Comparison of ENCODE assay signal across 25 cellular contexts in the genomic region with DNA sequence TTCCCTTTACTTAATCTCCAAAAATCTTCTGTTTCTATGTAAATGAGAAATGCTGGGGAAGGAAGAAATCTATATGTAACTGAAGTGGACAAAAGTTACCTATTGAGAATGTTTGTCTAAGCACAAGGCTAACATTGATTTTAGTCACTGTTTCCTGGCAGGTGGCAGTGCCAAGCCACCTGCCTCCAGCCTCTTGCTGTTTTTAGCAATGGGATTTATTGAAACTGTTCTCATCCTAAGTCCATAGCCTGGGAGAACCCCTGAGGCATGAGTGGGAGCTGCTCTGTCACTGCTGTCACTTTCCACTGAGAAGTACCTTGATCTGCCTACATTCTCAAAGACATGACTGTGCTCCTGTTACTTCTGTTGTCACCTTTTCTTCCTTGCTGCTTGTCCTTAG. TPM values are rescaled to one million over a fixed set of nuclear protein-coding genes. Genes with fewer than 3 reads are reported as not detected.
A peak's percentile ranks its signal among the peaks of the same experiment; 100 is the strongest.
DNase-seq lines count a peak whose midpoint lies in the region; ATAC-seq and TF ChIP-seq lines count a peak whose summit lies in the region.
"Had no signal": no experiment of that assay in that cellular context is flagged by ENCODE, and none has a peak within 500 bp of the region (broad histone marks: within the 10 kb centered on the region; RNA-seq: fewer than 3 reads in every experiment).

No MANE protein-coding gene starts in this region.

- H3K9ac ChIP-seq in liver (ENCODE audit: low read depth in 1 of 2, low read length in 2 of 2) = no peak overlapping the region

- H3K36me3 Mint-ChIP-seq in activated CD4-positive, alpha-beta T cell treated with anti-CD3 and anti-CD28 coated beads, Interleukin-2, amount 10 ng/mL, durations not matched to agents 24 days and 14 days (ENCODE audit: low read depth) = no peaks in the 10 kb centered on the region
- H3K36me3 Mint-ChIP-seq: WTC11 had no signal

- no peaks in the 10 kb centered on the region for H3K36me3 ChIP-seq in liver (ENCODE audit: control insufficient read depth in 4 of 4, insufficient read depth in 3 of 4, low read depth in 1 of 4, low read length in 3 of 4)
- H3K36me3 ChIP-seq: gastrocnemius medialis, uterus had no signal

- peak overlapping the region; percentile 24 to 39 for H3K27ac ChIP-seq in liver (ENCODE audit: low read depth in 1 of 2, low read length in 2 of 2)
- no peak overlapping the region for H3K27ac ChIP-seq in dorsolateral prefrontal cortex
- H3K27ac ChIP-seq: gastrocnemius medialis, uterus had no signal

- H3K4me3 Mint-ChIP-seq in activated CD4-positive, alpha-beta T cell treated with anti-CD3 and anti-CD28 coated beads, Interleukin-2, amount 10 ng/mL, durations not matched to agents 24 days and 14 days = no peak overlapping the region
- H3K4me3 Mint-ChIP-seq: activated CD8-positive, alpha-beta T cell treated with anti-CD3 and anti-CD28 coated beads for 36 hours; activated naive CD4-positive, alpha-beta T cell treated with anti-CD3 and anti-CD28 coated beads for 36 hours; activated T-cell treated with anti-CD3 and anti-CD28 coated beads, Interleukin-2, amount 50 U/mL, for 24 hours; CD4-positive, CD25-positive, alpha-beta regulatory T cell; central memory CD8-positive, alpha-beta T cell; neural crest cell; WTC11 had no signal

- peak; percentile 7 to 12 for TF ChIP-seq RAD21 in liver (IDR thresholded peaks at IDR 0.05)

- no peak overlapping the region for H3K4me3 ChIP-seq in liver (ENCODE audit: low read depth in 1 of 3, low read length in 3 of 3)
- no peak overlapping the region for H3K4me3 ChIP-seq in dorsolateral prefrontal cortex
- H3K4me3 ChIP-seq: gastrocnemius medialis, Peyer's patch, uterus had no signal

- peaks cover 3 to 9% (median 6%) of the 10 kb centered on the region in 4 donors for H3K4me1 ChIP-seq in liver (ENCODE audit: control insufficient read depth in 4 of 4, insufficient read depth in 4 of 4, low read length in 3 of 4)
- H3K4me1 ChIP-seq: gastrocnemius medialis, uterus had no signal

- no peak for ATAC-seq in GM21529 (IDR thresholded peaks at IDR 0.05; ENCODE audit: unreplicated experiment)
- ATAC-seq: activated CD8-positive, alpha-beta T cell treated with anti-CD3 and anti-CD28 coated beads for 36 hours; gastrocnemius medialis; WTC11 had no signal

- DNase-seq in COR-L47 (lab: John Stamatoyannopoulos, UW) (peak; percentile 29), NCI-H146 treated with DMSO at 0.1 percent for 48 hours (lab: John Stamatoyannopoulos, UW; ENCODE audit: unreplicated experiment) (peak; percentile 99), NCI-H748 treated with DMSO at 0.1 percent for 48 hours (lab: John Stamatoyannopoulos, UW) (peak; percentile 11), activated T-cell treated with anti-CD3 and anti-CD28 coated beads for 4 hours (no peak), dorsolateral prefrontal cortex (no peak)
- DNase-seq in activated CD4-positive, alpha-beta T cell treated with anti-CD3 and anti-CD28 coated beads, Interleukin-2, amount 10 ng/mL, durations not matched to agents 24 days and 14 days = no peak
- DNase-seq: activated CD8-positive, alpha-beta T cell treated with anti-CD3 and anti-CD28 coated beads for 36 hours; activated naive CD4-positive, alpha-beta T cell treated with anti-CD3 and anti-CD28 coated beads for 36 hours; activated T-cell treated with anti-CD3 and anti-CD28 coated beads, Interleukin-2, amount 50 U/mL, for 24 hours; CD4-positive, CD25-positive, alpha-beta regulatory T cell; DND-41; gastrocnemius medialis; KBM-7; midbrain; NCI-H526 treated with DMSO at 0.1 percent for 48 hours; T-helper 2 cell; uterus had no signal

- H3K27me3 ChIP-seq in liver (ENCODE audit: control insufficient read depth in 4 of 4, insufficient read depth in 4 of 4, low read length in 3 of 4) = no peaks in the 10 kb centered on the region
- no peaks in the 10 kb centered on the region for H3K27me3 ChIP-seq in dorsolateral prefrontal cortex
- H3K27me3 ChIP-seq: gastrocnemius medialis, Peyer's patch, uterus had no signal

- H3K27ac Mint-ChIP-seq in activated CD4-positive, alpha-beta T cell treated with anti-CD3 and anti-CD28 coated beads, Interleukin-2, amount 10 ng/mL, durations not matched to agents 24 days and 14 days = no peak overlapping the region
- H3K27ac Mint-ChIP-seq: activated CD8-positive, alpha-beta T cell treated with anti-CD3 and anti-CD28 coated beads for 36 hours; activated naive CD4-positive, alpha-beta T cell treated with anti-CD3 and anti-CD28 coated beads for 36 hours; activated T-cell treated with anti-CD3 and anti-CD28 coated beads, Interleukin-2, amount 50 U/mL, for 24 hours; CD4-positive, CD25-positive, alpha-beta regulatory T cell; WTC11 had no signal

- no peaks in the 10 kb centered on the region for H3K9me3 ChIP-seq in liver (ENCODE audit: control insufficient read depth in 4 of 4, low read length in 3 of 4)
- H3K9me3 ChIP-seq: gastrocnemius medialis, Peyer's patch, uterus had no signal

- peaks cover 2% of the 10 kb centered on the region for H3K4me1 Mint-ChIP-seq in activated CD4-positive, alpha-beta T cell treated with anti-CD3 and anti-CD28 coated beads, Interleukin-2, amount 10 ng/mL, durations not matched to agents 24 days and 14 days
- H3K4me1 Mint-ChIP-seq: central memory CD8-positive, alpha-beta T cell; neural crest cell; WTC11 had no signal

- TF ChIP-seq CTCF in liver (IDR thresholded peaks at IDR 0.05; ENCODE audit: low read depth, low read length, missing input control) = no peak
- TF ChIP-seq CTCF in dorsolateral prefrontal cortex (IDR thresholded peaks at IDR 0.05 in 54 of 56, conservative IDR thresholded peaks at IDR 0.05 in 2 of 56; ENCODE audit: low read depth in 1 of 56, partially characterized antibody in 56 of 56) = no peak

- intact Hi-C loops in dorsolateral prefrontal cortex (cut with DNase I) = no loop called here
- intact Hi-C loops in activated CD4-positive, alpha-beta T cell treated with anti-CD3 and anti-CD28 coated beads, Interleukin-2, amount 10 ng/mL, durations not matched to agents 24 days and 14 days (cut with micrococcal nuclease) = no loop called here

- H3K27me3 Mint-ChIP-seq in activated CD4-positive, alpha-beta T cell treated with anti-CD3 and anti-CD28 coated beads, Interleukin-2, amount 10 ng/mL, durations not matched to agents 24 days and 14 days = no peaks in the 10 kb centered on the region
- H3K27me3 Mint-ChIP-seq: activated T-cell treated with anti-CD3 and anti-CD28 coated beads, Interleukin-2, amount 50 U/mL, for 24 hours; central memory CD8-positive, alpha-beta T cell had no signal

- no peaks in the 10 kb centered on the region for H3K9me3 Mint-ChIP-seq in activated CD4-positive, alpha-beta T cell treated with anti-CD3 and anti-CD28 coated beads, Interleukin-2, amount 10 ng/mL, durations not matched to agents 24 days and 14 days
- H3K9me3 Mint-ChIP-seq: activated CD8-positive, alpha-beta T cell treated with anti-CD3 and anti-CD28 coated beads for 36 hours; activated naive CD4-positive, alpha-beta T cell treated with anti-CD3 and anti-CD28 coated beads for 36 hours; activated T-cell treated with anti-CD3 and anti-CD28 coated beads, Interleukin-2, amount 50 U/mL, for 24 hours; central memory CD8-positive, alpha-beta T cell; neural crest cell; WTC11 had no signal

TF ChIP-seq in liver, 16 proteins besides CTCF, POLR2A, EP300 and RAD21 (continues in another document):
- TF ChIP-seq HNF4G (IDR thresholded peaks at IDR 0.05) = no peak
- TF ChIP-seq FOXA1 (IDR thresholded peaks at IDR 0.05) = peak; percentile 31
- TF ChIP-seq JUND (IDR thresholded peaks at IDR 0.05) = peak in 1 of 2 donors; percentile 85
- TF ChIP-seq SP1 (IDR thresholded peaks at IDR 0.05) = no peak
- TF ChIP-seq, protein P1, sequence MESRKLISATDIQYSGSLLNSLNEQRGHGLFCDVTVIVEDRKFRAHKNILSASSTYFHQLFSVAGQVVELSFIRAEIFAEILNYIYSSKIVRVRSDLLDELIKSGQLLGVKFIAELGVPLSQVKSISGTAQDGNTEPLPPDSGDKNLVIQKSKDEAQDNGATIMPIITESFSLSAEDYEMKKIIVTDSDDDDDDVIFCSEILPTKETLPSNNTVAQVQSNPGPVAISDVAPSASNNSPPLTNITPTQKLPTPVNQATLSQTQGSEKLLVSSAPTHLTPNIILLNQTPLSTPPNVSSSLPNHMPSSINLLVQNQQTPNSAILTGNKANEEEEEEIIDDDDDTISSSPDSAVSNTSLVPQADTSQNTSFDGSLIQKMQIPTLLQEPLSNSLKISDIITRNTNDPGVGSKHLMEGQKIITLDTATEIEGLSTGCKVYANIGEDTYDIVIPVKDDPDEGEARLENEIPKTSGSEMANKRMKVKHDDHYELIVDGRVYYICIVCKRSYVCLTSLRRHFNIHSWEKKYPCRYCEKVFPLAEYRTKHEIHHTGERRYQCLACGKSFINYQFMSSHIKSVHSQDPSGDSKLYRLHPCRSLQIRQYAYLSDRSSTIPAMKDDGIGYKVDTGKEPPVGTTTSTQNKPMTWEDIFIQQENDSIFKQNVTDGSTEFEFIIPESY (IDR thresholded peaks at IDR 0.05) = peak; percentile 22
- no peak for TF ChIP-seq NR2F2 (IDR thresholded peaks at IDR 0.05)
- TF ChIP-seq RXRA (IDR thresholded peaks at IDR 0.05) = peak in 1 of 2 donors; percentile 59
- peak; percentile 44 for TF ChIP-seq YY1 (IDR thresholded peaks at IDR 0.05)
- TF ChIP-seq GABPA (IDR thresholded peaks at IDR 0.05 in 1 of 2, conservative IDR thresholded peaks at IDR 0.05 in 1 of 2) = no peak

RNA-seq across cellular contexts. Expression of gene ENPP3, which starts 14.7 kb away (rescaled TPM):
- total RNA-seq in liver = 1 to 10 TPM in 1 of 2 donors, under 1 TPM in 1; 0.75 to 6.1 TPM
- polyA plus RNA-seq in liver = 1 to 10 TPM in 1 of 2 donors, under 1 TPM in 1; 0.51 to 1.4 TPM
- total RNA-seq in dorsolateral prefrontal cortex = 1 to 10 TPM in 74 of 120 experiments, under 1 TPM in 46; 0.19 to 2.9 (median 1.1) TPM
- 1.4 and 2.3 TPM in 2 replicates for total RNA-seq in activated CD4-positive, alpha-beta T cell treated with anti-CD3 and anti-CD28 coated beads, Interleukin-2, amount 10 ng/mL, durations not matched to agents 24 days and 14 days
- total RNA-seq: WTC11 had no signal

RNA-seq across cellular contexts. Expression of gene MED23, which starts 23.7 kb away (rescaled TPM):
- 10 to 100 TPM; 17.3 TPM for total RNA-seq in liver
- polyA plus RNA-seq in liver = 1 to 10 TPM; 3.9 to 9.6 TPM
- total RNA-seq in dorsolateral prefrontal cortex = 10 to 100 TPM; 28.0 to 46.3 (median 36.8) TPM
- total RNA-seq in activated CD4-positive, alpha-beta T cell treated with anti-CD3 and anti-CD28 coated beads, Interleukin-2, amount 10 ng/mL, durations not matched to agents 24 days and 14 days = 29.2 and 30.2 TPM in 2 replicates

RNA-seq across cellular contexts. Expression of gene OR2A4, which starts 49.4 kb away (rescaled TPM):
- total RNA-seq in liver (under 1 TPM in 1 of 2 donors, not detected in 1; 0.33 TPM), dorsolateral prefrontal cortex (under 1 TPM in 12 of 120 experiments, not detected in 108; 0.28 to 0.82 (median 0.38) TPM)
- under 1 TPM in 1 of 2 donors, not detected in 1; 0.58 TPM for polyA plus RNA-seq in liver
- not detected in 2 replicates for total RNA-seq in activated CD4-positive, alpha-beta T cell treated with anti-CD3 and anti-CD28 coated beads, Interleukin-2, amount 10 ng/mL, durations not matched to agents 24 days and 14 days
- total RNA-seq: activated CD8-positive, alpha-beta T cell treated with anti-CD3 and anti-CD28 coated beads for 36 hours; activated naive CD4-positive, alpha-beta T cell treated with anti-CD3 and anti-CD28 coated beads for 36 hours; CD4-positive, CD25-positive, alpha-beta regulatory T cell; neural crest cell; uterus; WTC11 had no signal
- polyA plus RNA-seq: CD4-positive, CD25-positive, alpha-beta regulatory T cell; esophagus had no signal

RNA-seq across cellular contexts. Expression of gene CTAGE9, which starts 59.0 kb away (rescaled TPM):
- total RNA-seq in liver = not detected
- polyA plus RNA-seq in liver = not detected
- not detected for total RNA-seq in dorsolateral prefrontal cortex
- total RNA-seq in activated CD4-positive, alpha-beta T cell treated with anti-CD3 and anti-CD28 coated beads, Interleukin-2, amount 10 ng/mL, durations not matched to agents 24 days and 14 days = not detected in 2 replicates
- total RNA-seq: activated CD8-positive, alpha-beta T cell treated with anti-CD3 and anti-CD28 coated beads for 36 hours; activated naive CD4-positive, alpha-beta T cell treated with anti-CD3 and anti-CD28 coated beads for 36 hours; CD4-positive, CD25-positive, alpha-beta regulatory T cell; gastrocnemius medialis; neural crest cell; Peyer's patch; subcutaneous adipose tissue; uterus had no signal
- polyA plus RNA-seq: CD4-positive, CD25-positive, alpha-beta regulatory T cell; esophagus had no signal

Comparison
In these comparisons a context has a peak if more than half of its experiments do, and no peak if none do; other contexts are left out.
1. DNase-seq: peak in COR-L47 (single experiment), NCI-H146 treated with DMSO at 0.1 percent for 48 hours (single experiment) and NCI-H748 treated with DMSO at 0.1 percent for 48 hours (single experiment); none in activated T-cell treated with anti-CD3 and anti-CD28 coated beads for 4 hours (single experiment), dorsolateral prefrontal cortex (0 of 10) and activated CD4-positive, alpha-beta T cell treated with anti-CD3 and anti-CD28 coated beads, Interleukin-2, amount 10 ng/mL, durations not matched to agents 24 days and 14 days (single experiment).
2. H3K27ac ChIP-seq: peak in liver (2 of 2); none in dorsolateral prefrontal cortex (0 of 59).